9 cellular contexts compared by ENCODE assay signal in genomic region chr2:105677901-105678300, GRCh38.
"Had no signal": no experiment of that assay in that cellular context is flagged by ENCODE, and none has a peak within 500 bp of the region (broad histone marks: within the 10 kb centered on the region; RNA-seq: fewer than 3 reads in every experiment).

No MANE protein-coding gene starts in this region.

- H3K4me1 ChIP-seq: HAP-1 had no signal

- H3K4me3 ChIP-seq: GM23248, GM23338, HAP-1 had no signal

- H3K27ac ChIP-seq: GM23248 had no signal

- H3K4me3 Mint-ChIP-seq: GM23338, H9, HFFc6 had no signal

- H3K27ac Mint-ChIP-seq: GM23338, H9, HFFc6 had no signal

- H3K36me3 ChIP-seq: HAP-1 had no signal

- DNase-seq: GM23248, GOT3, H7, H9, HCEC 1CT, HFFc6 had no signal

- H3K9me3 ChIP-seq: HAP-1 had no signal

- ATAC-seq: GM23338, HCT116 had no signal

- H3K9me3 Mint-ChIP-seq: GM23338, HFFc6 had no signal
